23 cellular contexts compared by ENCODE assay signal in genomic region chr11:12135185-12135584, GRCh38.
"Had no signal": no experiment of that assay in that cellular context is flagged by ENCODE, and none has a peak within 500 bp of the region (broad histone marks: within the 10 kb centered on the region; RNA-seq: fewer than 3 reads in every experiment).

No MANE protein-coding gene starts in this region.

- H3K9me3 ChIP-seq: esophagus squamous epithelium, left ventricle myocardium inferior, right atrium auricular region, stomach, testis had no signal

- DNase-seq: activated CD4-positive, alpha-beta T cell treated with anti-CD3 and anti-CD28 coated beads for 36 hours; activated CD8-positive, alpha-beta T cell treated with anti-CD3 and anti-CD28 coated beads for 36 hours; activated naive CD4-positive, alpha-beta T cell treated with anti-CD3 and anti-CD28 coated beads for 36 hours; activated T-cell treated with anti-CD3 and anti-CD28 coated beads, Interleukin-2, amount 50 U/mL, for 1 hour; anterior cingulate cortex; cortex of kidney; effector CD8-positive, alpha-beta T cell; esophagus squamous epithelium; immature natural killer cell; kidney glomerular epithelial cell; left ventricle myocardium inferior; mammary epithelial cell; midbrain; nephron progenitor cell; nucleus accumbens; stimulated activated CD4-positive, alpha-beta T cell treated with anti-CD3 and anti-CD28 coated beads, Interleukin-4, amount 100 ng/mL, for 1 hour; stomach; testis had no signal

- H3K4me3 ChIP-seq: esophagus squamous epithelium, left ventricle myocardium inferior, right atrium auricular region, skin epidermis, stomach, testis had no signal

- H3K27me3 Mint-ChIP-seq: activated CD4-positive, alpha-beta T cell treated with anti-CD3 and anti-CD28 coated beads for 36 hours; activated CD8-positive, alpha-beta T cell treated with anti-CD3 and anti-CD28 coated beads for 36 hours; activated T-helper 17 cell treated with anti-CD3 and anti-CD28 coated beads, Interleukin-2, amount 50 U/mL, for 72 hours had no signal

- H3K4me3 Mint-ChIP-seq: activated CD8-positive, alpha-beta T cell treated with anti-CD3 and anti-CD28 coated beads for 36 hours; activated naive CD4-positive, alpha-beta T cell treated with anti-CD3 and anti-CD28 coated beads for 36 hours; immature natural killer cell; nephron progenitor cell; stimulated activated effector memory CD8-positive, alpha-beta T cell treated with anti-CD3 and anti-CD28 coated beads, Interleukin-12 subunit alpha, Interleukin-12 subunit beta, amount 100 ng/mL, for 72 hours had no signal

- H3K36me3 ChIP-seq: esophagus squamous epithelium, left ventricle myocardium inferior, right atrium auricular region had no signal

- H3K27me3 ChIP-seq: esophagus squamous epithelium, right atrium auricular region, stomach, testis had no signal

- H3K9me3 Mint-ChIP-seq: activated CD8-positive, alpha-beta T cell treated with anti-CD3 and anti-CD28 coated beads for 36 hours; activated naive CD4-positive, alpha-beta T cell treated with anti-CD3 and anti-CD28 coated beads for 36 hours; activated T-helper 17 cell treated with anti-CD3 and anti-CD28 coated beads, Interleukin-2, amount 50 U/mL, for 72 hours; immature natural killer cell; nephron progenitor cell; stimulated activated effector memory CD8-positive, alpha-beta T cell treated with anti-CD3 and anti-CD28 coated beads, Interleukin-12 subunit alpha, Interleukin-12 subunit beta, amount 100 ng/mL, for 72 hours; T-helper 2 cell treated with Interferon-gamma antibody and Interleukin-4, amounts not matched to agents 5 μg/mL and 100 μg/mL, for 36 hours had no signal

- H3K27ac Mint-ChIP-seq: activated naive CD4-positive, alpha-beta T cell treated with anti-CD3 and anti-CD28 coated beads for 36 hours; nephron progenitor cell; stimulated activated effector memory CD8-positive, alpha-beta T cell treated with anti-CD3 and anti-CD28 coated beads, Interleukin-12 subunit alpha, Interleukin-12 subunit beta, amount 100 ng/mL, for 72 hours had no signal

- ATAC-seq: activated CD4-positive, alpha-beta T cell treated with anti-CD3 and anti-CD28 coated beads for 36 hours; activated CD8-positive, alpha-beta T cell treated with anti-CD3 and anti-CD28 coated beads for 36 hours; activated T-helper 17 cell treated with anti-CD3 and anti-CD28 coated beads, Interleukin-2, amount 50 U/mL, for 72 hours; stimulated activated effector memory CD8-positive, alpha-beta T cell treated with anti-CD3 and anti-CD28 coated beads, Interleukin-12 subunit alpha, Interleukin-12 subunit beta, amount 100 ng/mL, for 72 hours had no signal
